ENCODE assay signal across 18 cellular contexts in the genomic region with DNA sequence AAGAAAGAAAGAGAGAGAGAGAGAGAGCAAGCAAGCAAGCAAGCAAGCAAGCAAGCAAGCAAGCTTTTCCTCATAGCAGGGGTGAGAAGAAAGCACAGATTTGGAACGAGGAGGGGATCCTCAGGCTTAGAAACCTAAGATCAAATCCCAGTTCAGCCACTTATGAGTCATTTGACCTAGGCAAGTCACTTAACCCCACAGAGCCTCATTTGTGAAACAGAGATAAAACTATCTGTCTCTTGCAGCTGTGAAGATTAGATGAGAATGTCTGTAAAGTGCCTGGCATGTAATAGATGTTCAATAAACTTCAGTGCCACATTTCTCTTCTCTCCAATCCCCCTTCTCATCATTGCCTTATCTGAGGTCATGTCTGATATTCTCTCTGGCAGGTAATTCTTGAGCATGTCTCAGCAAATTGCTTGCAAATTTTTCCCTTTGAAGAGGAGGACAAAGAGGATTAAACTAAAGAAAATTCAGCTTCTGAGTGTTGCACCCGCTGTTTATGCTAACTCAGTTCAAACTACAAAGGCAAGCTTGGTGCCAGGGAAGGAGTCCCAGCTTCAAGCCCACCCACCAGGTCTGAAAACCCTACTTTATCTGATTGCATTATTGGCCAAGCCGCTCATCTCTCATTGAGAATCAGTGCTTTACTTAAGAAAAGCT. TPM values are rescaled to one million over a fixed set of nuclear protein-coding genes. Genes with fewer than 3 reads are reported as not detected.
DNase-seq lines count a peak whose midpoint lies in the region; ATAC-seq, FAIRE-seq and TF ChIP-seq lines count a peak whose summit lies in the region.
"Had no signal": no experiment of that assay in that cellular context is flagged by ENCODE, and none has a peak within 500 bp of the region (broad histone marks: within the 10 kb centered on the region; RNA-seq: fewer than 3 reads in every experiment).

No MANE protein-coding gene starts in this region.

- H4K8ac ChIP-seq in H1 (ENCODE audit: extremely low read depth, insufficient read depth, low read length) = no peak overlapping the region

- no peak overlapping the region for H3K4ac ChIP-seq in H1 (replicated peaks; ENCODE audit: insufficient read length, low read depth, low read length)

- H3K14ac ChIP-seq in H1 (ENCODE audit: insufficient read length) = no peak overlapping the region

- DNase-seq in H1 (ENCODE audit: low read depth in 1 of 2, low spot score in 2 of 2) (no peak), NCI-H510A (lab: John Stamatoyannopoulos, UW) (no peak), middle frontal gyrus (ENCODE audit: extremely low spot score, low spot score) (no peak)
- no peak for DNase-seq in activated T-cell treated with anti-CD3 and anti-CD28 coated beads, Interleukin-2, amount 50 U/mL, for 1 hour
- DNase-seq: BE2C; CD4-positive, alpha-beta memory T cell; DMS79; KBM-7 had no signal

- no peaks in the 10 kb centered on the region for H3K23me2 ChIP-seq in H1 (ENCODE audit: low read depth, low read length)

- no peak overlapping the region for H3K56ac ChIP-seq in H1 (replicated peaks; ENCODE audit: insufficient read length, low read depth, low read length)

- no peak for ATAC-seq in GM19463 (IDR thresholded peaks at IDR 0.05; ENCODE audit: unreplicated experiment)
- ATAC-seq: A549 had no signal

- no peak overlapping the region for H2BK15ac ChIP-seq in H1 (ENCODE audit: low read length)

- H3K4me3 ChIP-seq in HUES6 (ENCODE audit: low read depth, low read length) (no peak overlapping the region), H1 (ENCODE audit: extremely low read depth in 1 of 4, insufficient read depth in 2 of 4, low read depth in 3 of 4, low read length in 4 of 4) (peak overlapping the region in 1 of 4 experiments; percentile 2; a peak in 2 of 8 replicates), iPS-20b (ENCODE audit: low read length) (peak overlapping the region; percentile 34; the same call in 1 of the 2 replicates)
- H3K4me3 ChIP-seq: A549 had no signal

- whole genome bisulfite sequencing in H1 (ENCODE audit: extremely low coverage in 1 of 2, insufficient coverage in 1 of 2, insufficient read length in 1 of 2, insufficient replicate concordance in 2 of 2, low coverage in 1 of 2, low lambda C conversion rate in 2 of 2, missing lambda C conversion rate in 1 of 2), 2 experiments = 44% methylated on average over 3 of the region's 3 CpGs; no CpG with 5 or more reads in 1 of the 2 experiments

- H2BK5ac ChIP-seq in H1 (ENCODE audit: low read depth, low read length) = no peak overlapping the region

- H4K5ac ChIP-seq in H1 (ENCODE audit: insufficient read length, low read depth, low read length) = no peak overlapping the region

- peak; percentile 45 for FAIRE-seq in H1 (lab: Jason Lieb, UNC)
- FAIRE-seq: A549, G401.6, GM12892, H54, HTR-8/SVneo had no signal

- TF ChIP-seq CTCF in H1 (IDR thresholded peaks at IDR 0.05; ENCODE audit: control extremely low read depth in 1 of 3, insufficient read depth in 1 of 3, low read depth in 1 of 3, low read length in 3 of 3) = no peak

- H3K27me3 ChIP-seq in HUES6 (ENCODE audit: control insufficient read depth, insufficient read depth, low read length) (peaks cover 28% of the 10 kb centered on the region), H1 (replicated peaks in 1 of 4; ENCODE audit: control insufficient read depth in 3 of 4, extremely low read depth in 1 of 4, insufficient read depth in 3 of 4, low read length in 3 of 4) (peaks cover 1 to 12% (median 9%) of the 10 kb centered on the region in 4 experiments; a peak in 5 of 7 replicates), iPS-20b (ENCODE audit: insufficient read depth, low read length) (peaks cover 32% of the 10 kb centered on the region)
- H3K27me3 ChIP-seq: BE2C had no signal

- no peak for TF ChIP-seq POLR2A in H1 (IDR thresholded peaks at IDR 0.05; ENCODE audit: control extremely low read depth in 1 of 2, low read depth in 2 of 2, low read length in 2 of 2)

- no peak for TF ChIP-seq RAD21 in H1 (IDR thresholded peaks at IDR 0.05 in 1 of 2, conservative IDR thresholded peaks at IDR 0.05 in 1 of 2; ENCODE audit: low read depth in 2 of 2, low read length in 2 of 2)

- H3K9ac ChIP-seq in HUES6 (ENCODE audit: low read length) (peak overlapping the region; percentile 34), H1 (replicated peaks in 1 of 4; ENCODE audit: extremely low read depth in 1 of 4, low read depth in 3 of 4, low read length in 3 of 4) (no peak overlapping the region), iPS-20b (ENCODE audit: low read depth, low read length) (no peak overlapping the region)

- peak overlapping the region; percentile 43; the same call in 1 of the 2 replicates for H2BK20ac ChIP-seq in H1 (ENCODE audit: low read length)

- no peak overlapping the region for H2BK120ac ChIP-seq in H1 (replicated peaks; ENCODE audit: low read depth, low read length)

- no peak overlapping the region for H3K18ac ChIP-seq in H1 (ENCODE audit: extremely low read depth, low read length)

- H3K23ac ChIP-seq in H1 (ENCODE audit: insufficient read length) = no peak overlapping the region

- CTCF ChIA-PET in H1 (lab: Charles Lee; ENCODE audit: partially characterized antibody) = interaction anchor here (0.7 to 1.2 kb wide), 3 partner anchors 9 to 23 kb away, joined by 3 to 4 read pairs (median 3); no protein-coding TSS in a partner anchor

- no peak overlapping the region for H2BK12ac ChIP-seq in H1 (ENCODE audit: low read depth, low read length)

- H3K36me3 ChIP-seq in HUES6 (ENCODE audit: control insufficient read depth, insufficient read depth, low read length) (no peaks in the 10 kb centered on the region), H1 (ENCODE audit: control insufficient read depth in 2 of 4, insufficient read depth in 4 of 4, low read length in 3 of 4) (no peaks in the 10 kb centered on the region), iPS-20b (ENCODE audit: insufficient read depth, low read depth, low read length) (no peaks in the 10 kb centered on the region)
- H3K36me3 ChIP-seq: BE2C had no signal

- H3K4me1 ChIP-seq in HUES6 (ENCODE audit: control insufficient read depth, insufficient read depth, low read length) (peaks cover 43% of the 10 kb centered on the region), H1 (replicated peaks in 1 of 4; ENCODE audit: control insufficient read depth in 3 of 4, insufficient read depth in 4 of 4, low read length in 3 of 4) (peaks cover 5 to 19% (median 18%) of the 10 kb centered on the region in 4 experiments), iPS-20b (ENCODE audit: insufficient read depth, low read length) (peaks cover 26% of the 10 kb centered on the region; the same call in 1 of the 2 replicates)
- H3K4me1 ChIP-seq: A549, BE2C had no signal

- no peak overlapping the region for H4K91ac ChIP-seq in H1 (replicated peaks; ENCODE audit: insufficient read length, low read length)

- no peaks in the 10 kb centered on the region for H3K79me1 ChIP-seq in H1 (ENCODE audit: low read depth, low read length)

- no peak overlapping the region for H2AFZ ChIP-seq in H1 (ENCODE audit: low read length)

- POLR2A ChIA-PET in H1 (lab: Charles Lee; ENCODE audit: partially characterized antibody) = interaction anchor here (0.8 kb wide), 1 partner anchor 15 kb away, joined by 3 read pairs; no protein-coding TSS in a partner anchor

- H3K79me2 ChIP-seq in H1 (ENCODE audit: control insufficient read depth in 1 of 2, insufficient read depth in 2 of 2, low read length in 2 of 2) = no peaks in the 10 kb centered on the region

- H3K27ac ChIP-seq in HUES6 (ENCODE audit: low read depth, low read length) (no peak overlapping the region; the same call in 1 of the 2 replicates), H1 (ENCODE audit: low read depth, low read length) (no peak overlapping the region), iPS-20b (ENCODE audit: low read length) (no peak overlapping the region)
- H3K27ac ChIP-seq: A549, C4-2B had no signal

- peak overlapping the region; percentile 15 to 30; a peak in 2 of 4 replicates for H3K4me2 ChIP-seq in H1 (ENCODE audit: insufficient read depth in 1 of 2, low read depth in 2 of 2, low read length in 2 of 2)
- H3K4me2 ChIP-seq: A549 had no signal

- H2AK5ac ChIP-seq in H1 (ENCODE audit: low read depth, low read length) = no peak overlapping the region

- no peaks in the 10 kb centered on the region for H4K20me1 ChIP-seq in H1 (replicated peaks in 1 of 2; ENCODE audit: control insufficient read depth in 1 of 2, insufficient read depth in 2 of 2, low read length in 2 of 2)

- no peak for TF ChIP-seq EP300 in H1 (IDR thresholded peaks at IDR 0.05; ENCODE audit: borderline replicate concordance in 1 of 2, low read depth in 2 of 2, low read length in 2 of 2)

- H3K9me3 ChIP-seq in HUES6 (ENCODE audit: control insufficient read depth, insufficient read depth, low read depth, low read length) = no peaks in the 10 kb centered on the region
- H3K9me3 ChIP-seq in H1 (ENCODE audit: insufficient read depth in 2 of 2, low read depth in 1 of 2, low read length in 1 of 2) = no peaks in the 10 kb centered on the region
- H3K9me3 ChIP-seq in iPS-20b (ENCODE audit: insufficient read depth, low read depth, low read length) = no peaks in the 10 kb centered on the region
- H3K9me3 ChIP-seq: A549, BE2C had no signal

TF ChIP-seq in H1, 55 proteins besides CTCF, POLR2A, EP300 and RAD21 (continues in another document):
- TF ChIP-seq BACH1 (IDR thresholded peaks at IDR 0.05; ENCODE audit: low read length) (peak; percentile 54; the same call in 1 of the 2 replicates), ASH2L (IDR thresholded peaks at IDR 0.05; ENCODE audit: low read length) (no peak), CBX5 (IDR thresholded peaks at IDR 0.05; ENCODE audit: low read depth, low read length) (no peak), TBP (IDR thresholded peaks at IDR 0.05; ENCODE audit: low read depth, low read length) (no peak), CHD2 (IDR thresholded peaks at IDR 0.05; ENCODE audit: low read length) (no peak), MAFK (IDR thresholded peaks at IDR 0.05; ENCODE audit: low read depth, low read length) (peak; percentile 51; the same call in 1 of the 2 replicates)

RNA-seq across cellular contexts. Expression of a gene that starts 20.3 kb away (rescaled TPM):
- total RNA-seq in H1 (2021; fragmentation: NEBNext Ultra II Directional; extraction: Animal tissue kit (Norgen Biotek cat#: 25700)) = 0.09 and 0.10 TPM in 2 replicates
- polyA plus RNA-seq in H1 (2011; rRNA removed) = 0.02 and 0.08 TPM in 2 replicates
- 0.05 TPM for polyA plus RNA-seq in H1 (2011; cell fraction: cytosol; rRNA removed)
- 0.19 TPM for polyA plus RNA-seq in H1 (2011; cell fraction: nucleus; rRNA removed)
- 0.07 TPM in 1 of 4 replicates, not detected in the others for polyA plus RNA-seq in H1 (2012, experiment 1 of 2)
- 0.04 TPM for polyA plus RNA-seq in H1 (2012, experiment 2 of 2)
- polyA plus RNA-seq in H1 (2013, experiment 1 of 2) = 0.06 TPM
- polyA plus RNA-seq in H1 (2013, experiment 2 of 2) = 0.04 TPM
- polyA minus RNA-seq in H1 (2011; rRNA and poly(A)+ RNA removed) = 0.07 and 0.32 TPM in 2 replicates
- polyA minus RNA-seq in H1 (2011; cell fraction: cytosol; rRNA and poly(A)+ RNA removed) = not detected
- polyA minus RNA-seq in H1 (2011; cell fraction: nucleus; rRNA and poly(A)+ RNA removed) = 0.40 TPM
- total RNA-seq: CD4-positive, alpha-beta memory T cell had no signal
- polyA plus RNA-seq: A549, AG04450 had no signal
